Comparison of ENCODE assay signal across 1 cellular context in genomic region chr6:166907373-166907841, GRCh38.
TF ChIP-seq lines count a peak whose summit lies in the region.

No MANE protein-coding gene starts in this region.

TF ChIP-seq in GM12878, 131 proteins besides CTCF, POLR2A, EP300 and RAD21 (continued from another document):
- TF ChIP-seq, protein P1, sequence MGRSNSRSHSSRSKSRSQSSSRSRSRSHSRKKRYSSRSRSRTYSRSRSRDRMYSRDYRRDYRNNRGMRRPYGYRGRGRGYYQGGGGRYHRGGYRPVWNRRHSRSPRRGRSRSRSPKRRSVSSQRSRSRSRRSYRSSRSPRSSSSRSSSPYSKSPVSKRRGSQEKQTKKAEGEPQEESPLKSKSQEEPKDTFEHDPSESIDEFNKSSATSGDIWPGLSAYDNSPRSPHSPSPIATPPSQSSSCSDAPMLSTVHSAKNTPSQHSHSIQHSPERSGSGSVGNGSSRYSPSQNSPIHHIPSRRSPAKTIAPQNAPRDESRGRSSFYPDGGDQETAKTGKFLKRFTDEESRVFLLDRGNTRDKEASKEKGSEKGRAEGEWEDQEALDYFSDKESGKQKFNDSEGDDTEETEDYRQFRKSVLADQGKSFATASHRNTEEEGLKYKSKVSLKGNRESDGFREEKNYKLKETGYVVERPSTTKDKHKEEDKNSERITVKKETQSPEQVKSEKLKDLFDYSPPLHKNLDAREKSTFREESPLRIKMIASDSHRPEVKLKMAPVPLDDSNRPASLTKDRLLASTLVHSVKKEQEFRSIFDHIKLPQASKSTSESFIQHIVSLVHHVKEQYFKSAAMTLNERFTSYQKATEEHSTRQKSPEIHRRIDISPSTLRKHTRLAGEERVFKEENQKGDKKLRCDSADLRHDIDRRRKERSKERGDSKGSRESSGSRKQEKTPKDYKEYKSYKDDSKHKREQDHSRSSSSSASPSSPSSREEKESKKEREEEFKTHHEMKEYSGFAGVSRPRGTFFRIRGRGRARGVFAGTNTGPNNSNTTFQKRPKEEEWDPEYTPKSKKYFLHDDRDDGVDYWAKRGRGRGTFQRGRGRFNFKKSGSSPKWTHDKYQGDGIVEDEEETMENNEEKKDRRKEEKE (IDR thresholded peaks at IDR 0.05): no peak
- TF ChIP-seq ATF2 (IDR thresholded peaks at IDR 0.05; ENCODE audit: low read length): 0 out of 2 replicates have a peak, but pooled peaks have one; percentile 42
